ENCODE assay signal across 25 cellular contexts in the genomic region with DNA sequence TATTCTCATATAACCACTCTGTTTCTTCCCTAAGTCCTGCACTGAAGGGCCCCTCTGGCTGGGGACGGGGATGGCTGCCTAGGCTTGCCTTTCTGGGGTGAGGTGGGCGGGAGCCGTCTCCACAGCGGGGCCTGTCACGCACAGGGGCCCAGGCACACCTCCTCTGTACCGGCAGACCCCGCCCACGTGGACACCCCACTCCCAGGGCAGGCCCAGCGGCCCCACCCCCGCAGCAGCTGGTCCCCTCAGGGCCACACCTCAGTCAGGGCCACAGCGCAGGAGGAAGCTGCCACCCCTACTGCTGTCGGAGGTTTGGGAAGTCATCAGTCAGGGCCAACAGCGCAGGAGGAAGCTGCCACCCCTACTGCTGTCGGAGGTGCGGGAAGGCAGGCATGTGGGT.
"Had no signal": no experiment of that assay in that cellular context is flagged by ENCODE, and none has a peak within 500 bp of the region (broad histone marks: within the 10 kb centered on the region; RNA-seq: fewer than 3 reads in every experiment).

No MANE protein-coding gene starts in this region.

- H3K9me3 Mint-ChIP-seq: activated CD4-positive, alpha-beta memory T cell treated with anti-CD3 and anti-CD28 coated beads for 36 hours; activated CD4-positive, alpha-beta T cell treated with anti-CD3 and anti-CD28 coated beads, Interleukin-2, amount 10 ng/mL, durations not matched to agents 7 days and 5 days; activated naive CD4-positive, alpha-beta T cell treated with anti-CD3 and anti-CD28 coated beads, Interleukin-2, amount 10 ng/mL, durations not matched to agents 7 days and 5 days; activated naive CD8-positive, alpha-beta T cell treated with anti-CD3 and anti-CD28 coated beads for 36 hours; activated T-cell treated with anti-CD3 and anti-CD28 coated beads, Interleukin-2, amount 50 U/mL, for 72 hours; activated T-helper 2 cell treated with anti-CD3 and anti-CD28 coated beads, Interferon-gamma antibody, Interleukin-2, Interleukin-4, amounts not matched to agents 10 μg/mL and 5 μg/mL and 100 μg/mL, durations not matched to agents 14 hours and 24 hours and 36 hours; T-cell had no signal

- ATAC-seq: activated T-cell treated with anti-CD3 and anti-CD28 coated beads, Interleukin-2, amount 50 U/mL, for 72 hours; T-cell had no signal

- DNase-seq: activated CD4-positive, alpha-beta memory T cell treated with anti-CD3 and anti-CD28 coated beads for 36 hours; activated CD4-positive, alpha-beta T cell treated with anti-CD3 and anti-CD28 coated beads, Interleukin-2, amount 10 ng/mL, durations not matched to agents 7 days and 5 days; activated CD4-positive, CD25-positive, alpha-beta regulatory T cell; activated CD8-positive, alpha-beta memory T cell treated with anti-CD3 and anti-CD28 coated beads, Interleukin-2, amount 50 U/mL, for 4 hours; activated gamma-delta T cell treated with Interleukin-2 at 50 U/mL for 16 hours; activated naive CD4-positive, alpha-beta T cell treated with anti-CD3 and anti-CD28 coated beads, Interleukin-2, amount 10 ng/mL, durations not matched to agents 7 days and 5 days; activated naive CD8-positive, alpha-beta T cell treated with anti-CD3 and anti-CD28 coated beads for 36 hours; activated T-cell treated with anti-CD3 and anti-CD28 coated beads, Interleukin-2, amount 50 U/mL, for 72 hours; anterior cingulate cortex; central memory CD4-positive, alpha-beta T cell; Karpas-422; MM.1S; NCI-H1105; NCI-H1436; NCI-H1694 treated with DMSO at 0.1 percent for 48 hours; NCI-H2029 treated with DMSO at 0.1 percent for 48 hours; NCI-H446; SHP77 treated with DMSO at 0.1 percent for 48 hours; T-cell; T-helper 2 cell; T1000 had no signal

- H3K4me1 Mint-ChIP-seq: activated CD4-positive, alpha-beta T cell treated with anti-CD3 and anti-CD28 coated beads, Interleukin-2, amount 10 ng/mL, durations not matched to agents 7 days and 5 days; activated naive CD4-positive, alpha-beta T cell treated with anti-CD3 and anti-CD28 coated beads, Interleukin-2, amount 10 ng/mL, durations not matched to agents 7 days and 5 days; activated naive CD8-positive, alpha-beta T cell treated with anti-CD3 and anti-CD28 coated beads for 36 hours; T-cell had no signal

- H3K36me3 ChIP-seq: breast epithelium had no signal

- FAIRE-seq: RCC 7860, TTC549 had no signal

- H3K27me3 Mint-ChIP-seq: activated CD4-positive, alpha-beta memory T cell treated with anti-CD3 and anti-CD28 coated beads for 36 hours; activated naive CD4-positive, alpha-beta T cell treated with anti-CD3 and anti-CD28 coated beads, Interleukin-2, amount 10 ng/mL, durations not matched to agents 7 days and 5 days; activated naive CD8-positive, alpha-beta T cell treated with anti-CD3 and anti-CD28 coated beads for 36 hours had no signal

- H3K9me3 ChIP-seq: breast epithelium had no signal

- H3K4me3 Mint-ChIP-seq: activated CD4-positive, alpha-beta memory T cell treated with anti-CD3 and anti-CD28 coated beads for 36 hours; activated CD4-positive, alpha-beta T cell treated with anti-CD3 and anti-CD28 coated beads, Interleukin-2, amount 10 ng/mL, durations not matched to agents 7 days and 5 days; activated naive CD4-positive, alpha-beta T cell treated with anti-CD3 and anti-CD28 coated beads, Interleukin-2, amount 10 ng/mL, durations not matched to agents 7 days and 5 days; activated naive CD8-positive, alpha-beta T cell treated with anti-CD3 and anti-CD28 coated beads for 36 hours; activated T-cell treated with anti-CD3 and anti-CD28 coated beads, Interleukin-2, amount 50 U/mL, for 72 hours; T-cell had no signal

- H3K4me1 ChIP-seq: breast epithelium had no signal

- H3K36me3 Mint-ChIP-seq: activated CD4-positive, alpha-beta memory T cell treated with anti-CD3 and anti-CD28 coated beads for 36 hours; activated naive CD4-positive, alpha-beta T cell treated with anti-CD3 and anti-CD28 coated beads, Interleukin-2, amount 10 ng/mL, durations not matched to agents 7 days and 5 days; activated naive CD8-positive, alpha-beta T cell treated with anti-CD3 and anti-CD28 coated beads for 36 hours; T-cell had no signal

- H3K27ac Mint-ChIP-seq: activated CD4-positive, alpha-beta memory T cell treated with anti-CD3 and anti-CD28 coated beads for 36 hours; activated CD4-positive, alpha-beta T cell treated with anti-CD3 and anti-CD28 coated beads, Interleukin-2, amount 10 ng/mL, durations not matched to agents 7 days and 5 days; activated naive CD4-positive, alpha-beta T cell treated with anti-CD3 and anti-CD28 coated beads, Interleukin-2, amount 10 ng/mL, durations not matched to agents 7 days and 5 days; activated naive CD8-positive, alpha-beta T cell treated with anti-CD3 and anti-CD28 coated beads for 36 hours; activated T-cell treated with anti-CD3 and anti-CD28 coated beads, Interleukin-2, amount 50 U/mL, for 72 hours; activated T-helper 2 cell treated with anti-CD3 and anti-CD28 coated beads, Interferon-gamma antibody, Interleukin-2, Interleukin-4, amounts not matched to agents 10 μg/mL and 5 μg/mL and 100 μg/mL, durations not matched to agents 14 hours and 24 hours and 36 hours; T-cell had no signal

- H3K27ac ChIP-seq: breast epithelium had no signal

- H3K4me3 ChIP-seq: breast epithelium had no signal
